Comparison of ENCODE assay signal across 14 cellular contexts in genomic region chr7:77413861-77414424, GRCh38. TPM values are rescaled to one million over a fixed set of nuclear protein-coding genes. Genes with fewer than 3 reads are reported as not detected.
DNase-seq lines count a peak whose midpoint lies in the region; ATAC-seq, FAIRE-seq and TF ChIP-seq lines count a peak whose summit lies in the region.
"Had no signal": no experiment of that assay in that cellular context is flagged by ENCODE, and none has a peak within 500 bp of the region (broad histone marks: within the 10 kb centered on the region; RNA-seq: fewer than 3 reads in every experiment).

No MANE protein-coding gene starts in this region.

- peaks cover 0 to 6% (median 0%) of the 10 kb centered on the region in 5 donors for H3K36me3 Mint-ChIP-seq in naive thymus-derived CD4-positive, alpha-beta T cell

- H3K4me1 ChIP-seq in BLaER1 treated with 17β-estradiol and CSF1 and Interleukin-3, amounts not matched to agents 10 nM and 100 nM = peaks cover 26 to 77% (median 36%) of the 10 kb centered on the region in 10 experiments
- H3K4me1 ChIP-seq in endothelial cell of umbilical vein (ENCODE audit: control insufficient read depth, extremely low read depth, insufficient read depth, low read length) = peaks cover 15% of the 10 kb centered on the region
- peaks cover 7 to 8% of the 10 kb centered on the region in 2 donors for H3K4me1 ChIP-seq in naive thymus-derived CD4-positive, alpha-beta T cell (ENCODE audit: control insufficient read depth in 2 of 2, insufficient read depth in 2 of 2, low read length in 2 of 2)
- H3K4me1 ChIP-seq: BE2C had no signal

- CTCF ChIA-PET in endothelial cell of umbilical vein (lab: Charles Lee) = interaction anchor here (0.6 to 2.5 kb wide), 9 partner anchors 8 to 238 kb away, joined by 3 to 9 read pairs (median 3); no protein-coding TSS in a partner anchor
- CTCF ChIA-PET in naive thymus-derived CD4-positive, alpha-beta T cell (lab: Charles Lee) = no interaction called here

- H3K27ac Mint-ChIP-seq in naive thymus-derived CD4-positive, alpha-beta T cell = peak overlapping the region in 6 of 9 donors; percentile 16 to 82 (median 76)

- H3K4me2 ChIP-seq in BLaER1 treated with 17β-estradiol and CSF1 and Interleukin-3, amounts not matched to agents 10 nM and 100 nM = peak overlapping the region; percentile 93 to 100 (median 98)
- H3K4me2 ChIP-seq in endothelial cell of umbilical vein (ENCODE audit: insufficient read depth, low read length) = no peak overlapping the region

- peak; percentile 46 for FAIRE-seq in endothelial cell of umbilical vein (lab: Jason Lieb, UNC)
- no peak for FAIRE-seq in GM12892 (lab: Jason Lieb, UNC)

- H3K9ac ChIP-seq in BLaER1 treated with 17β-estradiol and CSF1 and Interleukin-3, amounts not matched to agents 10 nM and 100 nM = peak overlapping the region in 4 of 11 experiments; percentile 90 to 99 (median 94); a peak in 8 of 22 replicates
- no peak overlapping the region for H3K9ac ChIP-seq in endothelial cell of umbilical vein (replicated peaks; ENCODE audit: extremely low read depth, insufficient read depth, low read length)

- H3K4me3 ChIP-seq in BLaER1 treated with 17β-estradiol and CSF1 and Interleukin-3, amounts not matched to agents 10 nM and 100 nM = peak overlapping the region in 4 of 10 experiments; percentile 76 to 91 (median 84); a peak in 7 of 20 replicates
- no peak overlapping the region for H3K4me3 ChIP-seq in endothelial cell of umbilical vein (replicated peaks in 1 of 3; ENCODE audit: insufficient read depth in 1 of 3, low read depth in 1 of 3, low read length in 3 of 3)
- no peak overlapping the region for H3K4me3 ChIP-seq in naive thymus-derived CD4-positive, alpha-beta T cell (ENCODE audit: low read length)

- no peaks in the 10 kb centered on the region for H3K9me1 ChIP-seq in endothelial cell of umbilical vein (replicated peaks; ENCODE audit: control insufficient read depth, extremely low read depth, insufficient read depth, low read length)

- peaks cover 0 to 20% (median 0%) of the 10 kb centered on the region in 11 experiments; a peak in 8 of 22 replicates for H3K27me3 ChIP-seq in BLaER1 treated with 17β-estradiol and CSF1 and Interleukin-3, amounts not matched to agents 10 nM and 100 nM
- H3K27me3 ChIP-seq in endothelial cell of umbilical vein (ENCODE audit: control insufficient read depth in 2 of 2, insufficient read depth in 2 of 2, low read length in 2 of 2) = no peaks in the 10 kb centered on the region
- no peaks in the 10 kb centered on the region for H3K27me3 ChIP-seq in naive thymus-derived CD4-positive, alpha-beta T cell (ENCODE audit: control insufficient read depth in 2 of 2, insufficient read depth in 2 of 2, low read length in 2 of 2)
- H3K27me3 ChIP-seq: dorsolateral prefrontal cortex had no signal

- H3K9me3 Mint-ChIP-seq in naive thymus-derived CD4-positive, alpha-beta T cell = no peaks in the 10 kb centered on the region

- DNase-seq in LHCN-M2 (ENCODE audit: low read depth) (peak; percentile 76), endothelial cell of umbilical vein (ENCODE audit: low read depth, low spot score) (peak; percentile 26), substantia nigra (lab: John Stamatoyannopoulos, UW) (no peak), NCI-H82 (lab: John Stamatoyannopoulos, UW) (no peak), GM12892 (ENCODE audit: insufficient read length) (no peak), germinal center (ENCODE audit: low spot score) (no peak)
- no peak for DNase-seq in naive thymus-derived CD4-positive, alpha-beta T cell
- DNase-seq: activated CD4-positive, CD25-positive, alpha-beta regulatory T cell treated with anti-CD3 and anti-CD28 coated beads, Interleukin-2, amount 50 U/mL, for 72 hours; activated gamma-delta T cell; BE2C; dorsolateral prefrontal cortex; NCI-H2227 treated with DMSO at 0.1 percent for 48 hours; stimulated activated naive CD4-positive, alpha-beta T cell treated with Interleukin-2 at 50 U/mL for 16 hours had no signal

- H3K4me1 Mint-ChIP-seq in naive thymus-derived CD4-positive, alpha-beta T cell = peaks cover 25 to 61% (median 56%) of the 10 kb centered on the region in 7 donors

- intact Hi-C loops in endothelial cell of umbilical vein (cut with micrococcal nuclease) = loop anchor here (5.0 kb wide), 1 partner anchor 67 kb away; no protein-coding TSS in a partner anchor
- intact Hi-C loops in naive thymus-derived CD4-positive, alpha-beta T cell (cut with micrococcal nuclease) = no loop called here

- POLR2A ChIA-PET in endothelial cell of umbilical vein (lab: Charles Lee) = no interaction called here
- POLR2A ChIA-PET in naive thymus-derived CD4-positive, alpha-beta T cell (lab: Charles Lee) = interaction anchor here (1.1 to 3.5 kb wide), 4 partner anchors 30 to 62 kb away, joined by 3 to 26 read pairs (median 10); no protein-coding TSS in a partner anchor

- no peak for ATAC-seq in naive thymus-derived CD4-positive, alpha-beta T cell

- H3K27ac ChIP-seq in BLaER1 treated with 17β-estradiol and CSF1 and Interleukin-3, amounts not matched to agents 10 nM and 100 nM = peak overlapping the region in 4 of 11 experiments; percentile 92 to 96 (median 94); a peak in 8 of 22 replicates
- H3K27ac ChIP-seq in endothelial cell of umbilical vein (ENCODE audit: insufficient read depth, low read depth, low read length) = no peak overlapping the region
- H3K27ac ChIP-seq in naive thymus-derived CD4-positive, alpha-beta T cell (ENCODE audit: low read depth, low read length) = no peak overlapping the region
- H3K27ac ChIP-seq in substantia nigra (ENCODE audit: low read depth, low read length, poor library complexity, severe bottlenecking) = no peak overlapping the region

- TF ChIP-seq POLR2A in endothelial cell of umbilical vein (IDR thresholded peaks at IDR 0.05; ENCODE audit: low read depth, low read length) (no peak), GM12892 (IDR thresholded peaks at IDR 0.05; ENCODE audit: low read depth, low read length) (no peak)

- no peak for TF ChIP-seq CTCF in endothelial cell of umbilical vein (IDR thresholded peaks at IDR 0.05; ENCODE audit: extremely low read depth in 1 of 2, insufficient read depth in 1 of 2, low read depth in 1 of 2, low read length in 2 of 2)

- peak overlapping the region in 8 of 10 donors; percentile 77 to 85 (median 82) for H3K4me3 Mint-ChIP-seq in naive thymus-derived CD4-positive, alpha-beta T cell

- no peaks in the 10 kb centered on the region for H4K20me1 ChIP-seq in BLaER1 treated with 17β-estradiol and CSF1 and Interleukin-3, amounts not matched to agents 10 nM and 100 nM
- H4K20me1 ChIP-seq in endothelial cell of umbilical vein (replicated peaks; ENCODE audit: control insufficient read depth, extremely low read depth, insufficient read depth, low read length) = no peaks in the 10 kb centered on the region

- H2AFZ ChIP-seq in endothelial cell of umbilical vein (ENCODE audit: low read depth, low read length) = no peak overlapping the region

- H3K36me3 ChIP-seq in BLaER1 treated with 17β-estradiol and CSF1 and Interleukin-3, amounts not matched to agents 10 nM and 100 nM = no peaks in the 10 kb centered on the region
- no peaks in the 10 kb centered on the region for H3K36me3 ChIP-seq in endothelial cell of umbilical vein (ENCODE audit: control insufficient read depth in 2 of 2, extremely low read depth in 1 of 2, insufficient read depth in 2 of 2, low read length in 2 of 2)
- H3K36me3 ChIP-seq in naive thymus-derived CD4-positive, alpha-beta T cell (ENCODE audit: control insufficient read depth in 2 of 3, insufficient read depth in 3 of 3, low read length in 3 of 3) = peaks cover 0 to 6% (median 0%) of the 10 kb centered on the region in 3 experiments
- H3K36me3 ChIP-seq: BE2C had no signal

- dilution Hi-C loops in endothelial cell of umbilical vein (cut with MboI; ENCODE audit: extremely low pct_ligation_motif_present, low sequenced_read_pairs) = no loop called here

- H3K9me3 ChIP-seq in BLaER1 treated with 17β-estradiol and CSF1 and Interleukin-3, amounts not matched to agents 10 nM and 100 nM (replicated peaks in 1 of 11) = no peaks in the 10 kb centered on the region
- H3K9me3 ChIP-seq in endothelial cell of umbilical vein (replicated peaks; ENCODE audit: control insufficient read depth, insufficient read depth, low read length) = no peaks in the 10 kb centered on the region
- no peaks in the 10 kb centered on the region for H3K9me3 ChIP-seq in naive thymus-derived CD4-positive, alpha-beta T cell (ENCODE audit: control insufficient read depth in 2 of 3, low read length in 3 of 3)
- H3K9me3 ChIP-seq: BE2C had no signal

- H3K27me3 Mint-ChIP-seq in naive thymus-derived CD4-positive, alpha-beta T cell = peaks cover 0 to 19% (median 0%) of the 10 kb centered on the region in 5 donors

- BruUV-seq in endothelial cell of umbilical vein (replicated peaks; lab: Mats Ljungman, UMichigan) = no TSS peak

- H3K79me2 ChIP-seq in endothelial cell of umbilical vein (ENCODE audit: control insufficient read depth, insufficient read depth, low read length) = no peaks in the 10 kb centered on the region

TF ChIP-seq in endothelial cell of umbilical vein, 7 proteins besides CTCF, POLR2A, EP300 and RAD21 (continues in another document):
- TF ChIP-seq JUN (IDR thresholded peaks at IDR 0.05; ENCODE audit: borderline replicate concordance, insufficient read depth, insufficient read length, low read depth) = no peak
- TF ChIP-seq GATA2 (IDR thresholded peaks at IDR 0.05; ENCODE audit: insufficient read depth, insufficient read length, low read depth, low read length) = no peak
- TF ChIP-seq MAX (IDR thresholded peaks at IDR 0.05; ENCODE audit: insufficient read depth, insufficient read length) = no peak
- TF ChIP-seq MYC (IDR thresholded peaks at IDR 0.05; ENCODE audit: low read depth, low read length) = no peak
- TF ChIP-seq FOS (IDR thresholded peaks at IDR 0.05; ENCODE audit: borderline replicate concordance, insufficient read depth, low read length) = no peak
- TF ChIP-seq EZH2 (IDR thresholded peaks at IDR 0.05; ENCODE audit: borderline replicate concordance, low read depth, low read length, severe bottlenecking) = no peak

RNA-seq across cellular contexts. Expression of gene GSAP, which starts 2.2 kb away (rescaled TPM):
- total RNA-seq in LHCN-M2 (2014; rRNA removed) (21.6 and 24.8 TPM in 2 replicates), endothelial cell of umbilical vein (2.4 and 5.8 TPM in 2 replicates)
- 5.7 TPM for polyA plus RNA-seq in LHCN-M2 (2012)
- polyA plus RNA-seq in endothelial cell of umbilical vein = 2.0 and 2.3 TPM in 2 replicates
- 1.3 and 1.6 TPM in 2 replicates for polyA plus RNA-seq in endothelial cell of umbilical vein (2011; cell fraction: cytosol; rRNA removed)
- 13.0 and 15.6 TPM in 2 replicates for polyA plus RNA-seq in endothelial cell of umbilical vein (2011; cell fraction: nucleus; rRNA removed)
- polyA plus RNA-seq in endothelial cell of umbilical vein (2012) = 1.6 and 2.5 TPM in 2 replicates
- 8.7 and 10.4 TPM in 2 replicates for polyA minus RNA-seq in endothelial cell of umbilical vein
- not detected for polyA minus RNA-seq in endothelial cell of umbilical vein (2011; cell fraction: cytosol; rRNA and poly(A)+ RNA removed)
- polyA minus RNA-seq in endothelial cell of umbilical vein (2011; cell fraction: nucleus; rRNA and poly(A)+ RNA removed) = 7.7 and 10.3 TPM in 2 replicates
- 10 to 100 TPM; 14.9 to 59.8 (median 29.2) TPM for total RNA-seq in naive thymus-derived CD4-positive, alpha-beta T cell
- polyA plus RNA-seq in naive thymus-derived CD4-positive, alpha-beta T cell = 1 to 10 TPM; 6.6 to 7.3 TPM
- 10.1 TPM for polyA plus RNA-seq in GM12892 (2012; ENCODE audit: missing spikeins)

Comparison
In these comparisons a context has a peak if more than half of its experiments do, and no peak if none do; other contexts are left out.
1. DNase-seq: peak in LHCN-M2 (single experiment) and endothelial cell of umbilical vein (single experiment); none in naive thymus-derived CD4-positive, alpha-beta T cell (0 of 9), substantia nigra (0 of 49), NCI-H82 (single experiment), GM12892 (single experiment) and germinal center (single experiment).